8 cellular contexts compared by ENCODE assay signal in genomic region chr7:93245525-93246432, GRCh38. TPM values are rescaled to one million over a fixed set of nuclear protein-coding genes. Genes with fewer than 3 reads are reported as not detected.
DNase-seq lines count a peak whose midpoint lies in the region; ATAC-seq, FAIRE-seq and TF ChIP-seq lines count a peak whose summit lies in the region.

No MANE protein-coding gene starts in this region.

- H3K36me3 Mint-ChIP-seq in CD14-positive monocyte = peaks cover 5 to 13% of the 10 kb centered on the region in 2 donors

- FAIRE-seq in pancreas (lab: Jason Lieb, UNC) = peak; percentile 84

- no peaks in the 10 kb centered on the region for H3K27me3 Mint-ChIP-seq in CD14-positive monocyte (ENCODE audit: low read depth in 3 of 3)

- no peaks in the 10 kb centered on the region for H3K4me1 Mint-ChIP-seq in CD14-positive monocyte

- no peaks in the 10 kb centered on the region for H3K36me3 ChIP-seq in pancreas

- no peak overlapping the region for H3K27ac ChIP-seq in pancreas

- peak overlapping the region in 1 of 4 donors; percentile 17 for H3K4me3 ChIP-seq in pancreas

- no peaks in the 10 kb centered on the region for H3K9me3 Mint-ChIP-seq in CD14-positive monocyte

- DNase-seq in CD14-positive monocyte (ENCODE audit: low spot score) (no peak), HEK293T (ENCODE audit: extremely low spot score) (peak; percentile 10), RPMI8226 (peak; percentile 11), fibroblast of gingiva (ENCODE audit: low read depth) (peak; percentile 3), pancreas (no peak), NCI-H2029 treated with DMSO at 0.1 percent for 48 hours (lab: John Stamatoyannopoulos, UW) (no peak)

- ATAC-seq in pancreas (peak in 3 of 4 donors; percentile 57 to 76 (median 72)), GM21526 (IDR thresholded peaks at IDR 0.05; ENCODE audit: low FRiP score, unreplicated experiment) (no peak), HG02571 (IDR thresholded peaks at IDR 0.05; ENCODE audit: unreplicated experiment) (no peak)

- intact Hi-C loops in CD14-positive monocyte (cut with micrococcal nuclease) (no loop called here), pancreas (cut with DNase I) (no loop called here)

- no peaks in the 10 kb centered on the region for H3K27me3 ChIP-seq in pancreas

- TF ChIP-seq CTCF in CD14-positive monocyte (IDR thresholded peaks at IDR 0.05) (peak; percentile 79), pancreas (IDR thresholded peaks at IDR 0.05) (peak in 3 of 4 donors; percentile 20 to 60 (median 52))

- H3K4me1 ChIP-seq in pancreas = peaks cover 0 to 4% (median 0%) of the 10 kb centered on the region in 3 donors

- H3K9me3 ChIP-seq in pancreas = no peaks in the 10 kb centered on the region

- WGBS in pancreas, 2 donors = 14 to 15% methylated on average over 9 of the region's 9 CpGs

- no peak overlapping the region for H3K27ac Mint-ChIP-seq in CD14-positive monocyte

- CTCF ChIA-PET in HEK293T (lab: Yijun Ruan, JAX) = interaction anchor here (1.2 to 1.5 kb wide), 2 partner anchors 14 to 305 kb away, joined by 4 to 8 read pairs; partner anchors contain the start of gene VPS50

- POLR2A ChIA-PET in HEK293T (lab: Yijun Ruan, JAX) = interaction anchor here (1.0 kb wide), 1 partner anchor 14 kb away, joined by 4 read pairs; the partner anchor contains the start of gene VPS50

- no peak overlapping the region for H3K4me3 Mint-ChIP-seq in CD14-positive monocyte

TF ChIP-seq in HEK293T, 16 proteins besides CTCF, POLR2A, EP300 and RAD21:
- TF ChIP-seq ELF4 (IDR thresholded peaks at IDR 0.05) = no peak
- no peak for TF ChIP-seq LEF1 (IDR thresholded peaks at IDR 0.05; ENCODE audit: borderline replicate concordance)
- no peak for TF ChIP-seq L3MBTL2 (conservative IDR thresholded peaks at IDR 0.05)
- no peak for TF ChIP-seq BHLHE40 (IDR thresholded peaks at IDR 0.05; ENCODE audit: borderline replicate concordance)
- TF ChIP-seq ZNF384 (IDR thresholded peaks at IDR 0.05) = no peak
- no peak for TF ChIP-seq NFRKB (IDR thresholded peaks at IDR 0.05)
- TF ChIP-seq, protein P1, sequence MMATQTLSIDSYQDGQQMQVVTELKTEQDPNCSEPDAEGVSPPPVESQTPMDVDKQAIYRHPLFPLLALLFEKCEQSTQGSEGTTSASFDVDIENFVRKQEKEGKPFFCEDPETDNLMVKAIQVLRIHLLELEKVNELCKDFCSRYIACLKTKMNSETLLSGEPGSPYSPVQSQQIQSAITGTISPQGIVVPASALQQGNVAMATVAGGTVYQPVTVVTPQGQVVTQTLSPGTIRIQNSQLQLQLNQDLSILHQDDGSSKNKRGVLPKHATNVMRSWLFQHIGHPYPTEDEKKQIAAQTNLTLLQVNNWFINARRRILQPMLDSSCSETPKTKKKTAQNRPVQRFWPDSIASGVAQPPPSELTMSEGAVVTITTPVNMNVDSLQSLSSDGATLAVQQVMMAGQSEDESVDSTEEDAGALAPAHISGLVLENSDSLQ (IDR thresholded peaks at IDR 0.05) = no peak
- no peak for TF ChIP-seq HDGF (IDR thresholded peaks at IDR 0.05; ENCODE audit: borderline replicate concordance)
- no peak for TF ChIP-seq ARNT (IDR thresholded peaks at IDR 0.05)
- no peak for TF ChIP-seq SP1 (IDR thresholded peaks at IDR 0.05)
- no peak for TF ChIP-seq CTBP1 (IDR thresholded peaks at IDR 0.05; ENCODE audit: borderline replicate concordance)
- TF ChIP-seq SUZ12 (IDR thresholded peaks at IDR 0.05) = no peak
- TF ChIP-seq TARDBP (IDR thresholded peaks at IDR 0.05) = no peak
- no peak for TF ChIP-seq FOXK2 (IDR thresholded peaks at IDR 0.05)
- no peak for TF ChIP-seq FOXA1 (IDR thresholded peaks at IDR 0.05)
- no peak for TF ChIP-seq FOXM1 (IDR thresholded peaks at IDR 0.05; ENCODE audit: borderline replicate concordance)

RNA-seq across cellular contexts. Expression of gene VPS50, which starts 13.6 kb away (rescaled TPM):
- polyA plus RNA-seq in CD14-positive monocyte (10 to 100 TPM in 1 of 2 donors, 1 to 10 TPM in 1; 7.6 to 12.6 TPM), pancreas (1 to 10 TPM; 3.3 to 6.9 TPM)
- total RNA-seq in pancreas = 10 to 100 TPM in 4 of 6 donors, 1 to 10 TPM in 2; 8.1 to 18.9 (median 11.1) TPM

RNA-seq across cellular contexts. Expression of gene HEPACAM2, which starts 19.5 kb away (rescaled TPM):
- polyA plus RNA-seq in CD14-positive monocyte (under 1 TPM in 1 of 2 donors, not detected in 1; 0.11 TPM), pancreas (10 to 100 TPM in 1 of 2 donors, 1 to 10 TPM in 1; 4.9 to 28.0 TPM)
- 1 to 10 TPM in 4 of 6 donors, under 1 TPM in 2; 0.65 to 5.4 (median 2.6) TPM for total RNA-seq in pancreas

Comparison
In these comparisons a context has a peak if more than half of its experiments do, and no peak if none do; other contexts are left out.
1. DNase-seq: peak in HEK293T (single experiment), RPMI8226 (single experiment) and fibroblast of gingiva (single experiment); none in CD14-positive monocyte (single experiment), pancreas (0 of 6) and NCI-H2029 treated with DMSO at 0.1 percent for 48 hours (single experiment).
2. ATAC-seq: peak in pancreas (3 of 4); none in GM21526 (single experiment) and HG02571 (single experiment).
3. RNA of gene HEPACAM2, which starts 19.5 kb away (polyA plus RNA-seq): 4.9 to 28.0 TPM in pancreas; 0.11 TPM in CD14-positive monocyte; every median in the first group is over 4 times any median in the second.